1 cellular context compared by ENCODE assay signal in the genomic region with DNA sequence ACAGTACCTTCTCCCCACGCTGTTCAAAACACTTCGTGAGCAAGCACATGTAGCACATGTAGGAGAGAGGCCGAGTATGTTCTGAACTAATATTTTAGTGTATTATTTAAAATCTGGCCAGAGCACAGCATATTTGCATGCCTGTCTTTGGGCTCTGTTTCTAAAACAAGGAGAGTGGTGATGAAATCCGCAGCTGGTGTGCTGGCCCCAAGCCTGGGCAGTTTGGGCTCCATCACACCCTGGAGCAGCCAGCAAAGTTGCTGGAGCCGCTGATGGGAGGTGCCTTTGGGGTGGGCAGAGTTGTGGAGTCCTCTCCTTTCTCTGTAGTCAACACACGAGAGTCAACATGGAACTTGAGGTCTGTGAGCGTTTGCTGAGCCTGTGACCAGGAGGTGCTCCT.
TF ChIP-seq lines count a peak whose summit lies in the region.

No MANE protein-coding gene starts in this region.

TF ChIP-seq in SK-N-SH, 30 proteins besides CTCF, POLR2A, EP300 and RAD21 (continued from another document):
- TF ChIP-seq, protein P1, sequence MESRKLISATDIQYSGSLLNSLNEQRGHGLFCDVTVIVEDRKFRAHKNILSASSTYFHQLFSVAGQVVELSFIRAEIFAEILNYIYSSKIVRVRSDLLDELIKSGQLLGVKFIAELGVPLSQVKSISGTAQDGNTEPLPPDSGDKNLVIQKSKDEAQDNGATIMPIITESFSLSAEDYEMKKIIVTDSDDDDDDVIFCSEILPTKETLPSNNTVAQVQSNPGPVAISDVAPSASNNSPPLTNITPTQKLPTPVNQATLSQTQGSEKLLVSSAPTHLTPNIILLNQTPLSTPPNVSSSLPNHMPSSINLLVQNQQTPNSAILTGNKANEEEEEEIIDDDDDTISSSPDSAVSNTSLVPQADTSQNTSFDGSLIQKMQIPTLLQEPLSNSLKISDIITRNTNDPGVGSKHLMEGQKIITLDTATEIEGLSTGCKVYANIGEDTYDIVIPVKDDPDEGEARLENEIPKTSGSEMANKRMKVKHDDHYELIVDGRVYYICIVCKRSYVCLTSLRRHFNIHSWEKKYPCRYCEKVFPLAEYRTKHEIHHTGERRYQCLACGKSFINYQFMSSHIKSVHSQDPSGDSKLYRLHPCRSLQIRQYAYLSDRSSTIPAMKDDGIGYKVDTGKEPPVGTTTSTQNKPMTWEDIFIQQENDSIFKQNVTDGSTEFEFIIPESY (IDR thresholded peaks at IDR 0.05; ENCODE audit: borderline replicate concordance, low read depth), result no peak
- TF ChIP-seq ELF1 (IDR thresholded peaks at IDR 0.05) (no peak), SMC3 (IDR thresholded peaks at IDR 0.05; ENCODE audit: low read depth, low read length) (no peak), JUND (IDR thresholded peaks at IDR 0.05) (no peak), RXRA (IDR thresholded peaks at IDR 0.05; ENCODE audit: borderline replicate concordance, low read depth) (no peak), FOSL2 (IDR thresholded peaks at IDR 0.05; ENCODE audit: borderline replicate concordance, low read depth) (no peak)
TF ChIP-seq in SK-N-SH: peak in this region for 0.
